Comparison of ENCODE assay signal across 20 cellular contexts in the genomic region with DNA sequence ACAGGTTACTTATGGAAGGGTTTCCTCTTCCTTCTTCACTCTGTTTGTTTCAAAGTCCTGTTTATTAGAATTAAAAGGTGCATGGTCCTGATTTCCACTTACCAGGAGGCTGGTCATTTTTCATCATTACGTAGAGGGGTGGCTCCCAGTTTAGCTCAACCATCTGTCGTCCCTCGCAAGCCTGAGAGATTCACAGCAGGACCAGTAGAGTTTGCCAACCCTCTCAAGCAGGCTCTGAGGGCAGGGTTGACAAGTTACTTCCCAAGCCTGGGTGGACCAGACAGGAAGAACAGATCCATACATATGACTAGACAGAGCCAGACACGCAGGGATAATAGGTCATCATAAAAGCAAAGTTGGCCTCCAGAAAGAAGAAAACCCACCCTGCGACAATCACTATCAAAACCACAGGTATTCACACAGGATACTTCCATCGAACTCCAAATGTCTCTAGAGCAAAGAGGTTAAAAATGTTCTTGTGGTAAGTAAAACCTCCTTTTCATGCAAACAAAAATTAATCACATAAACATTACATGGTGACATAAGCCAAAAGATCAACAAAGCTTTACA.
DNase-seq lines count a peak whose midpoint lies in the region; ATAC-seq, FAIRE-seq and TF ChIP-seq lines count a peak whose summit lies in the region.
"Had no signal": no experiment of that assay in that cellular context is flagged by ENCODE, and none has a peak within 500 bp of the region (broad histone marks: within the 10 kb centered on the region; RNA-seq: fewer than 3 reads in every experiment).

No MANE protein-coding gene starts in this region.

- H3K36me3 ChIP-seq in astrocyte (ENCODE audit: insufficient read depth, low read length) (no peaks in the 10 kb centered on the region), uterus (no peaks in the 10 kb centered on the region)
- H3K36me3 ChIP-seq: SJSA1 had no signal

- H3K79me2 ChIP-seq in astrocyte (ENCODE audit: insufficient read depth, low read length) = no peaks in the 10 kb centered on the region

- H3K9me3 Mint-ChIP-seq in astrocyte (ENCODE audit: unreplicated experiment) (no peaks in the 10 kb centered on the region), glutamatergic neuron (ENCODE audit: unreplicated experiment) (peaks cover 48% of the 10 kb centered on the region)

- H3K4me3 Mint-ChIP-seq in astrocyte (ENCODE audit: unreplicated experiment) (no peak overlapping the region), glutamatergic neuron (ENCODE audit: unreplicated experiment) (no peak overlapping the region)

- no peaks in the 10 kb centered on the region for H3K27me3 Mint-ChIP-seq in astrocyte (ENCODE audit: low read depth, unreplicated experiment)
- peaks cover 36% of the 10 kb centered on the region for H3K27me3 Mint-ChIP-seq in glutamatergic neuron (ENCODE audit: unreplicated experiment)

- TF ChIP-seq POLR2A in uterus (IDR thresholded peaks at IDR 0.05) = no peak

- POLR2A ChIA-PET in RWPE1 (lab: Yijun Ruan, JAX; ENCODE audit: low non-redundant PET) = no interaction called here

- DNase-seq in DMS 273 (lab: John Stamatoyannopoulos, UW; ENCODE audit: unreplicated experiment) (peak; percentile 92), NCI-H1694 (lab: John Stamatoyannopoulos, UW) (peak; percentile 38), astrocyte (ENCODE audit: low read depth) (peak; percentile 63), glutamatergic neuron (no peak), medulla oblongata (ENCODE audit: extremely low spot score) (no peak), uterus (no peak), RWPE1 (ENCODE audit: low spot score) (no peak)
- DNase-seq: H7, NCI-H1417, NCI-H2029 treated with DMSO at 0.1 percent for 48 hours, NCI-H226, NCI-H774, RPMI8226, SW 1271 had no signal

- no peak for ATAC-seq in GM18870 (IDR thresholded peaks at IDR 0.05; ENCODE audit: unreplicated experiment)
- ATAC-seq: A549 had no signal

- H3K4me1 Mint-ChIP-seq in astrocyte (ENCODE audit: low read depth, unreplicated experiment) = peaks cover 9% of the 10 kb centered on the region
- peaks cover 52% of the 10 kb centered on the region for H3K4me1 Mint-ChIP-seq in glutamatergic neuron (ENCODE audit: low read depth, unreplicated experiment)

- no peak overlapping the region for H3K4me2 ChIP-seq in astrocyte (ENCODE audit: low read length)
- H3K4me2 ChIP-seq: A549, KMS-11 had no signal

- no peak for FAIRE-seq in astrocyte (lab: Jason Lieb, UNC)
- FAIRE-seq: A549, GM12891 had no signal

- peak overlapping the region; percentile 82 for H3K27ac Mint-ChIP-seq in astrocyte (ENCODE audit: unreplicated experiment)
- peak overlapping the region; percentile 19 for H3K27ac Mint-ChIP-seq in glutamatergic neuron (ENCODE audit: unreplicated experiment)

- no peak overlapping the region for H3K4me3 ChIP-seq in astrocyte (ENCODE audit: insufficient read depth, low read depth, low read length)
- no peak overlapping the region for H3K4me3 ChIP-seq in uterus
- H3K4me3 ChIP-seq: A549, SJSA1 had no signal

- no peak overlapping the region for H3K9ac ChIP-seq in astrocyte (ENCODE audit: low read length)
- H3K9ac ChIP-seq: KMS-11 had no signal

- no peaks in the 10 kb centered on the region for H4K20me1 ChIP-seq in astrocyte (ENCODE audit: insufficient read depth, low read length)

- H3K9me3 ChIP-seq in astrocyte (ENCODE audit: insufficient read depth, low read depth, low read length) (no peaks in the 10 kb centered on the region), uterus (no peaks in the 10 kb centered on the region)
- H3K9me3 ChIP-seq: A549, SJSA1 had no signal

- H3K27me3 ChIP-seq in astrocyte (ENCODE audit: insufficient read depth, low read length) (no peaks in the 10 kb centered on the region), uterus (no peaks in the 10 kb centered on the region)
- H3K27me3 ChIP-seq: SJSA1 had no signal

- CTCF ChIA-PET in RWPE1 (lab: Yijun Ruan, JAX) = no interaction called here

- intact Hi-C loops in uterus (cut with DNase I; ENCODE audit: low total_unique reads) = no loop called here

- TF ChIP-seq CTCF in astrocyte (IDR thresholded peaks at IDR 0.05; ENCODE audit: insufficient read depth, low read depth, low read length) = no peak
- no peak for TF ChIP-seq CTCF in glutamatergic neuron (IDR thresholded peaks at IDR 0.05; ENCODE audit: partially characterized antibody, unreplicated experiment)
- TF ChIP-seq CTCF in uterus (IDR thresholded peaks at IDR 0.05) = no peak
- TF ChIP-seq CTCF in RWPE1 (conservative IDR thresholded peaks at IDR 0.05; ENCODE audit: low read depth) = no peak

- H3K27ac ChIP-seq in astrocyte (ENCODE audit: low read depth, low read length) (no peak overlapping the region), uterus (no peak overlapping the region), RWPE1 (no peak overlapping the region)
- H3K27ac ChIP-seq: A549, C4-2B, KMS-11, SJSA1 had no signal

- no peaks in the 10 kb centered on the region for H3K4me1 ChIP-seq in astrocyte (ENCODE audit: insufficient read depth, low read length)
- no peaks in the 10 kb centered on the region for H3K4me1 ChIP-seq in uterus
- H3K4me1 ChIP-seq: A549, SJSA1 had no signal

- peaks cover 18% of the 10 kb centered on the region for H3K36me3 Mint-ChIP-seq in astrocyte (ENCODE audit: low read depth, unreplicated experiment)
- H3K36me3 Mint-ChIP-seq in glutamatergic neuron (ENCODE audit: unreplicated experiment) = peaks cover 48% of the 10 kb centered on the region

- H2AFZ ChIP-seq in astrocyte (ENCODE audit: low read depth, low read length) = no peak overlapping the region

Comparison
In these comparisons a context has a peak if more than half of its experiments do, and no peak if none do; other contexts are left out.
1. DNase-seq: peak in DMS 273 (single experiment), NCI-H1694 (single experiment) and astrocyte (single experiment); none in glutamatergic neuron (single experiment), medulla oblongata (single experiment), uterus (0 of 2) and RWPE1 (single experiment).